Comparison of ENCODE assay signal across 17 cellular contexts in genomic region chr1:86194491-86195034, GRCh38. TPM values are rescaled to one million over a fixed set of nuclear protein-coding genes. Genes with fewer than 3 reads are reported as not detected.
"Had no signal": no experiment of that assay in that cellular context is flagged by ENCODE, and none has a peak within 500 bp of the region (broad histone marks: within the 10 kb centered on the region; RNA-seq: fewer than 3 reads in every experiment).

No MANE protein-coding gene starts in this region.

- DNase-seq: activated CD4-positive, alpha-beta T cell treated with anti-CD3 and anti-CD28 coated beads, Interleukin-2, amount 50 U/mL, for 1 hour; activated CD8-positive, alpha-beta memory T cell treated with anti-CD3 and anti-CD28 coated beads, Interleukin-2, amount 10 ng/mL, durations not matched to agents 7 days and 5 days; activated effector memory CD4-positive, alpha-beta T cell treated with anti-CD3 and anti-CD28 coated beads, Interleukin-2, amount 50 U/mL, for 16 hours; activated T-cell treated with anti-CD3 and anti-CD28 coated beads, Interleukin-2, amount 50 U/mL, for 4 hours; caudate nucleus; cortex of kidney; effector memory CD4-positive, alpha-beta T cell; ovary; retina; SIG-M5; small intestine; T-helper 2 cell; tibial artery had no signal

- H3K27me3 ChIP-seq: ovary, tibial artery had no signal

- H3K27ac ChIP-seq: ovary, tibial artery had no signal

- H3K4me3 Mint-ChIP-seq: activated CD8-positive, alpha-beta memory T cell treated with anti-CD3 and anti-CD28 coated beads, Interleukin-2, amount 10 ng/mL, durations not matched to agents 7 days and 5 days; activated T-cell treated with anti-CD3 and anti-CD28 coated beads, Interleukin-2, amount 50 U/mL, for 4 hours; neural crest cell; stimulated activated effector memory CD8-positive, alpha-beta T cell treated with anti-CD3 and anti-CD28 coated beads, Interleukin-12 subunit alpha, Interleukin-12 subunit beta, amount 100 ng/mL, for 72 hours had no signal

- FAIRE-seq: small intestine, TTC549 had no signal

- H3K4me3 ChIP-seq: ovary, tibial artery had no signal

- H3K36me3 Mint-ChIP-seq: activated CD8-positive, alpha-beta memory T cell treated with anti-CD3 and anti-CD28 coated beads, Interleukin-2, amount 10 ng/mL, durations not matched to agents 7 days and 5 days; activated naive CD4-positive, alpha-beta T cell treated with anti-CD3 and anti-CD28 coated beads, Interleukin-2, amount 50 U/mL, for 72 hours; stimulated activated effector memory CD8-positive, alpha-beta T cell treated with anti-CD3 and anti-CD28 coated beads, Interleukin-12 subunit alpha, Interleukin-12 subunit beta, amount 100 ng/mL, for 72 hours had no signal

- H3K4me1 ChIP-seq: tibial artery had no signal

- H3K27ac Mint-ChIP-seq: activated CD8-positive, alpha-beta memory T cell treated with anti-CD3 and anti-CD28 coated beads, Interleukin-2, amount 10 ng/mL, durations not matched to agents 7 days and 5 days; activated naive CD4-positive, alpha-beta T cell treated with anti-CD3 and anti-CD28 coated beads, Interleukin-2, amount 50 U/mL, for 72 hours; stimulated activated effector memory CD8-positive, alpha-beta T cell treated with anti-CD3 and anti-CD28 coated beads, Interleukin-12 subunit alpha, Interleukin-12 subunit beta, amount 100 ng/mL, for 72 hours had no signal

- H3K4me1 Mint-ChIP-seq: activated CD8-positive, alpha-beta memory T cell treated with anti-CD3 and anti-CD28 coated beads, Interleukin-2, amount 10 ng/mL, durations not matched to agents 7 days and 5 days; neural crest cell; stimulated activated effector memory CD8-positive, alpha-beta T cell treated with anti-CD3 and anti-CD28 coated beads, Interleukin-12 subunit alpha, Interleukin-12 subunit beta, amount 100 ng/mL, for 72 hours had no signal

- ATAC-seq: activated CD8-positive, alpha-beta memory T cell treated with anti-CD3 and anti-CD28 coated beads, Interleukin-2, amount 10 ng/mL, durations not matched to agents 7 days and 5 days; activated naive CD4-positive, alpha-beta T cell treated with anti-CD3 and anti-CD28 coated beads, Interleukin-2, amount 50 U/mL, for 72 hours; activated T-cell treated with anti-CD3 and anti-CD28 coated beads, Interleukin-2, amount 50 U/mL, for 4 hours; stimulated activated effector memory CD8-positive, alpha-beta T cell treated with anti-CD3 and anti-CD28 coated beads, Interleukin-12 subunit alpha, Interleukin-12 subunit beta, amount 100 ng/mL, for 72 hours had no signal

- H3K9me3 Mint-ChIP-seq: neural crest cell; stimulated activated effector memory CD8-positive, alpha-beta T cell treated with anti-CD3 and anti-CD28 coated beads, Interleukin-12 subunit alpha, Interleukin-12 subunit beta, amount 100 ng/mL, for 72 hours had no signal

- H3K27me3 Mint-ChIP-seq: activated CD8-positive, alpha-beta memory T cell treated with anti-CD3 and anti-CD28 coated beads, Interleukin-2, amount 10 ng/mL, durations not matched to agents 7 days and 5 days had no signal

- H3K36me3 ChIP-seq: ovary, tibial artery had no signal

- H3K9me3 ChIP-seq: ovary, tibial artery had no signal

RNA-seq across cellular contexts. Expression of gene COL24A1, which starts 38.0 kb away (rescaled TPM):
- total RNA-seq: activated CD8-positive, alpha-beta memory T cell treated with anti-CD3 and anti-CD28 coated beads, Interleukin-2, amount 10 ng/mL, durations not matched to agents 7 days and 5 days; activated naive CD4-positive, alpha-beta T cell treated with anti-CD3 and anti-CD28 coated beads, Interleukin-2, amount 50 U/mL, for 72 hours; activated T-cell treated with anti-CD3 and anti-CD28 coated beads, Interleukin-2, amount 50 U/mL, for 4 hours had no signal
